ENCODE assay signal across 26 cellular contexts in genomic region chr5:111922344-111922743, GRCh38.
"Had no signal": no experiment of that assay in that cellular context is flagged by ENCODE, and none has a peak within 500 bp of the region (broad histone marks: within the 10 kb centered on the region; RNA-seq: fewer than 3 reads in every experiment).

No MANE protein-coding gene starts in this region.

- ATAC-seq: activated CD8-positive, alpha-beta T cell treated with anti-CD3 and anti-CD28 coated beads, Interleukin-2, amount 10 ng/mL, durations not matched to agents 7 days and 5 days; activated naive CD8-positive, alpha-beta T cell treated with anti-CD3 and anti-CD28 coated beads, Interleukin-2, amount 50 U/mL, for 24 hours; activated T-cell treated with anti-CD3 and anti-CD28 coated beads, Interleukin-2, amount 50 U/mL, for 4 hours; PC-3 had no signal

- H3K27ac Mint-ChIP-seq: activated CD4-positive, alpha-beta T cell treated with anti-CD3 and anti-CD28 coated beads, Interleukin-2, amount 10 ng/mL, durations not matched to agents 7 days and 5 days; activated CD8-positive, alpha-beta T cell treated with anti-CD3 and anti-CD28 coated beads, Interleukin-2, amount 10 ng/mL, durations not matched to agents 7 days and 5 days; activated naive CD4-positive, alpha-beta T cell treated with anti-CD3 and anti-CD28 coated beads, Interleukin-2, amount 10 ng/mL, durations not matched to agents 7 days and 5 days; activated naive CD8-positive, alpha-beta T cell; activated naive CD8-positive, alpha-beta T cell treated with anti-CD3 and anti-CD28 coated beads, Interleukin-2, amount 50 U/mL, for 24 hours; activated T-helper 1 cell treated with anti-CD3 and anti-CD28 coated beads, Interleukin-12 subunit alpha, Interleukin-12 subunit beta, Interleukin-2, Interleukin-4 antibody, amounts not matched to agents 30 ng/mL and 10 ng/mL and 1 ng/mL, durations not matched to agents 14 hours and 24 hours and 36 hours; T-helper 1 cell treated with Interleukin-12 subunit alpha and Interleukin-12 subunit beta and Interleukin-4 antibody, amounts not matched to agents 30 μg/mL and 1 μg/mL, for 36 hours; T-helper 2 cell treated with Interferon-gamma antibody and Interleukin-4, amounts not matched to agents 5 μg/mL and 100 μg/mL, for 36 hours had no signal

- H3K27me3 Mint-ChIP-seq: activated CD4-positive, alpha-beta T cell treated with anti-CD3 and anti-CD28 coated beads, Interleukin-2, amount 10 ng/mL, durations not matched to agents 7 days and 5 days; activated naive CD4-positive, alpha-beta T cell treated with anti-CD3 and anti-CD28 coated beads, Interleukin-2, amount 10 ng/mL, durations not matched to agents 7 days and 5 days; activated naive CD8-positive, alpha-beta T cell; activated naive CD8-positive, alpha-beta T cell treated with anti-CD3 and anti-CD28 coated beads, Interleukin-2, amount 50 U/mL, for 24 hours had no signal

- H3K36me3 Mint-ChIP-seq: activated naive CD4-positive, alpha-beta T cell treated with anti-CD3 and anti-CD28 coated beads, Interleukin-2, amount 10 ng/mL, durations not matched to agents 7 days and 5 days; activated naive CD8-positive, alpha-beta T cell; brain had no signal

- DNase-seq: activated CD4-positive, alpha-beta T cell treated with anti-CD3 and anti-CD28 coated beads, Interleukin-2, amount 10 ng/mL, durations not matched to agents 7 days and 5 days; activated CD4-positive, alpha-beta T cell treated with anti-CD3 and anti-CD28 coated beads, Interleukin-2, amount 50 U/mL, for 48 hours; activated CD8-positive, alpha-beta T cell treated with anti-CD3 and anti-CD28 coated beads, Interleukin-2, amount 10 ng/mL, durations not matched to agents 7 days and 5 days; activated naive CD4-positive, alpha-beta T cell treated with anti-CD3 and anti-CD28 coated beads, Interleukin-2, amount 10 ng/mL, durations not matched to agents 7 days and 5 days; activated naive CD8-positive, alpha-beta T cell treated with anti-CD3 and anti-CD28 coated beads, Interleukin-2, amount 50 U/mL, for 24 hours; activated T-cell treated with anti-CD3 and anti-CD28 coated beads, Interleukin-2, amount 50 U/mL, for 4 hours; Karpas-422; MG63; NCI-H1048; NCI-H1105 treated with DMSO at 0.1 percent for 48 hours; NCI-H1436; NCI-H187; NCI-H2029 treated with DMSO at 0.1 percent for 48 hours; NCI-H2107; NCI-H2171; NK-92 treated with Interleukin-12 subunit alpha and Interleukin-12 subunit beta, amount 100 ng/mL, for 24 hours; PC-3; Peyer's patch; RPMI8226; SHP77 treated with DMSO at 0.1 percent for 48 hours; SK-N-SH had no signal

- H3K4me1 Mint-ChIP-seq: activated CD4-positive, alpha-beta T cell treated with anti-CD3 and anti-CD28 coated beads, Interleukin-2, amount 10 ng/mL, durations not matched to agents 7 days and 5 days; activated naive CD4-positive, alpha-beta T cell treated with anti-CD3 and anti-CD28 coated beads, Interleukin-2, amount 10 ng/mL, durations not matched to agents 7 days and 5 days; activated naive CD8-positive, alpha-beta T cell treated with anti-CD3 and anti-CD28 coated beads, Interleukin-2, amount 50 U/mL, for 24 hours; brain had no signal

- H3K9me3 Mint-ChIP-seq: activated CD4-positive, alpha-beta T cell treated with anti-CD3 and anti-CD28 coated beads, Interleukin-2, amount 10 ng/mL, durations not matched to agents 7 days and 5 days; activated naive CD4-positive, alpha-beta T cell treated with anti-CD3 and anti-CD28 coated beads, Interleukin-2, amount 10 ng/mL, durations not matched to agents 7 days and 5 days; activated T-cell treated with anti-CD3 and anti-CD28 coated beads, Interleukin-2, amount 50 U/mL, for 4 hours; activated T-helper 1 cell treated with anti-CD3 and anti-CD28 coated beads, Interleukin-12 subunit alpha, Interleukin-12 subunit beta, Interleukin-2, Interleukin-4 antibody, amounts not matched to agents 30 ng/mL and 10 ng/mL and 1 ng/mL, durations not matched to agents 14 hours and 24 hours and 36 hours; T-helper 1 cell treated with Interleukin-12 subunit alpha and Interleukin-12 subunit beta and Interleukin-4 antibody, amounts not matched to agents 30 μg/mL and 1 μg/mL, for 36 hours; T-helper 2 cell treated with Interferon-gamma antibody and Interleukin-4, amounts not matched to agents 5 μg/mL and 100 μg/mL, for 36 hours had no signal

- H3K4me3 Mint-ChIP-seq: activated CD4-positive, alpha-beta T cell treated with anti-CD3 and anti-CD28 coated beads, Interleukin-2, amount 10 ng/mL, durations not matched to agents 7 days and 5 days; activated CD8-positive, alpha-beta T cell treated with anti-CD3 and anti-CD28 coated beads, Interleukin-2, amount 10 ng/mL, durations not matched to agents 7 days and 5 days; activated naive CD4-positive, alpha-beta T cell treated with anti-CD3 and anti-CD28 coated beads, Interleukin-2, amount 10 ng/mL, durations not matched to agents 7 days and 5 days; activated naive CD8-positive, alpha-beta T cell; activated naive CD8-positive, alpha-beta T cell treated with anti-CD3 and anti-CD28 coated beads, Interleukin-2, amount 50 U/mL, for 24 hours; activated T-cell treated with anti-CD3 and anti-CD28 coated beads, Interleukin-2, amount 50 U/mL, for 4 hours; activated T-helper 1 cell treated with anti-CD3 and anti-CD28 coated beads, Interleukin-12 subunit alpha, Interleukin-12 subunit beta, Interleukin-2, Interleukin-4 antibody, amounts not matched to agents 30 ng/mL and 10 ng/mL and 1 ng/mL, durations not matched to agents 14 hours and 24 hours and 36 hours; brain; T-helper 1 cell treated with Interleukin-12 subunit alpha and Interleukin-12 subunit beta and Interleukin-4 antibody, amounts not matched to agents 30 μg/mL and 1 μg/mL, for 36 hours; T-helper 2 cell treated with Interferon-gamma antibody and Interleukin-4, amounts not matched to agents 5 μg/mL and 100 μg/mL, for 36 hours had no signal
